Comparison of ENCODE assay signal across 1 cellular context in genomic region chr12:103588680-103589079, GRCh38.
TF ChIP-seq lines count a peak whose summit lies in the region.

No MANE protein-coding gene starts in this region.

TF ChIP-seq in GM12878, 131 proteins besides CTCF, POLR2A, EP300 and RAD21 (continued from another document):
- no peak for TF ChIP-seq CEBPB (IDR thresholded peaks at IDR 0.05; ENCODE audit: borderline replicate concordance in 1 of 2, low read depth in 2 of 2, low read length in 2 of 2)
- no peak for TF ChIP-seq MYB (IDR thresholded peaks at IDR 0.05; ENCODE audit: borderline replicate concordance, low read depth, low read length)
- peak; percentile 34; the same call in 1 of the 2 replicates for TF ChIP-seq RUNX3 (IDR thresholded peaks at IDR 0.05; ENCODE audit: low read length)
- TF ChIP-seq USF2 (IDR thresholded peaks at IDR 0.05; ENCODE audit: borderline replicate concordance, low read depth, low read length), result no peak
- TF ChIP-seq NFIC (IDR thresholded peaks at IDR 0.05; ENCODE audit: low read depth, low read length), result peak; percentile 83; the same call in 1 of the 2 replicates
- peak; percentile 29; the same call in 1 of the 2 replicates for TF ChIP-seq ATF2 (IDR thresholded peaks at IDR 0.05; ENCODE audit: low read length)
- no peak for TF ChIP-seq STAT3 (IDR thresholded peaks at IDR 0.05; ENCODE audit: low read depth, low read length)
- no peak for TF ChIP-seq PRDM15 (CRISPR knock-in tag; IDR thresholded peaks at IDR 0.05)
- no peak for TF ChIP-seq ATF7 (IDR thresholded peaks at IDR 0.05; ENCODE audit: low read depth)
- TF ChIP-seq EED (IDR thresholded peaks at IDR 0.05; ENCODE audit: low read depth), result peak; percentile 60; the same call in 1 of the 2 replicates
- TF ChIP-seq MTA2 (IDR thresholded peaks at IDR 0.05; ENCODE audit: low read depth), result 0 out of 2 replicates have a peak, but pooled peaks have one; percentile 30
- no peak for TF ChIP-seq IRF5 (IDR thresholded peaks at IDR 0.05; ENCODE audit: borderline replicate concordance)
- peak; percentile 26 for TF ChIP-seq MEF2B (IDR thresholded peaks at IDR 0.05; ENCODE audit: partially characterized antibody, poor library complexity, severe bottlenecking)
- no peak for TF ChIP-seq RELB (IDR thresholded peaks at IDR 0.05; ENCODE audit: low read depth)
- no peak for TF ChIP-seq SKIL (IDR thresholded peaks at IDR 0.05; ENCODE audit: low read depth, poor library complexity, severe bottlenecking)
- TF ChIP-seq JUNB (IDR thresholded peaks at IDR 0.05), result peak; percentile 84
- TF ChIP-seq FOXM1 (IDR thresholded peaks at IDR 0.05; ENCODE audit: low read depth, low read length), result peak; percentile 69; the same call in 1 of the 2 replicates
- TF ChIP-seq MEF2A (IDR thresholded peaks at IDR 0.05; ENCODE audit: insufficient read depth, low read depth, low read length), result peak; percentile 92
- no peak for TF ChIP-seq RAD51 (IDR thresholded peaks at IDR 0.05)
- TF ChIP-seq MYC (IDR thresholded peaks at IDR 0.05; ENCODE audit: insufficient read depth, insufficient read length, insufficient replicate concordance, low read length, severe bottlenecking), result no peak
- TF ChIP-seq ZNF217 (IDR thresholded peaks at IDR 0.05), result no peak
- no peak for TF ChIP-seq NFXL1 (IDR thresholded peaks at IDR 0.05; ENCODE audit: borderline replicate concordance)
